In genomic region chr19:55044286-55044685, GRCh38 we compare ENCODE assay signal across 23 cellular contexts. TPM values are rescaled to one million over a fixed set of nuclear protein-coding genes. Genes with fewer than 3 reads are reported as not detected.
DNase-seq lines count a peak whose midpoint lies in the region; ATAC-seq, FAIRE-seq and TF ChIP-seq lines count a peak whose summit lies in the region.
"Had no signal": no experiment of that assay in that cellular context is flagged by ENCODE, and none has a peak within 500 bp of the region (broad histone marks: within the 10 kb centered on the region; RNA-seq: fewer than 3 reads in every experiment).

No MANE protein-coding gene starts in this region.

- no peaks in the 10 kb centered on the region for H3K9me2 ChIP-seq in HCT116 (ENCODE audit: insufficient read depth)

- RAD21 ChIA-PET in HCT116 (lab: Charles Lee; ENCODE audit: low non-redundant PET in 1 of 2, low total read pairs in 2 of 2, uncharacterized antibody in 2 of 2, unreplicated experiment in 2 of 2) = no interaction called here

- no peaks in the 10 kb centered on the region for H3K9me3 ChIP-seq in HCT116 (ENCODE audit: control insufficient read depth in 1 of 2, insufficient read depth in 1 of 2, low read depth in 1 of 2, low read length in 2 of 2)
- H3K9me3 ChIP-seq in K562 (replicated peaks; ENCODE audit: control insufficient read depth, insufficient read depth, low read depth, low read length) = no peaks in the 10 kb centered on the region
- H3K9me3 ChIP-seq in osteoblast (ENCODE audit: low read depth, low read length) = no peaks in the 10 kb centered on the region
- no peaks in the 10 kb centered on the region for H3K9me3 ChIP-seq in mucosa of descending colon
- H3K9me3 ChIP-seq: A549, Caco-2, HAP-1 had no signal

- 94% methylated on average over 2 of the region's 5 CpGs for WGBS in K562 (ENCODE audit: insufficient coverage, low coverage, missing lambda C conversion rate)

- no peak overlapping the region for H3K9ac ChIP-seq in HCT116 (ENCODE audit: low read length)
- peak overlapping the region in 1 of 2 experiments; percentile 40; a peak in 1 of 4 replicates for H3K9ac ChIP-seq in K562 (ENCODE audit: insufficient read depth in 1 of 2, low read depth in 2 of 2, low read length in 2 of 2)
- H3K9ac ChIP-seq: GM23248 had no signal

- intact Hi-C loops in HCT116 (cut with micrococcal nuclease) = no loop called here
- intact Hi-C loops in K562 (cut with micrococcal nuclease) = loop anchor here (10.0 kb wide), 1 partner anchor 159 kb away; no protein-coding TSS in a partner anchor
- intact Hi-C loops in mucosa of descending colon (cut with DNase I, micrococcal nuclease) = no loop called here

- H3K36me3 ChIP-seq in HCT116 (ENCODE audit: control insufficient read depth in 1 of 2, insufficient read depth in 2 of 2, low read length in 2 of 2) (peaks cover 33 to 34% of the 10 kb centered on the region in 2 experiments; a peak in 3 of 4 replicates), K562 (ENCODE audit: control insufficient read depth, insufficient read depth, low read length) (peaks cover 83% of the 10 kb centered on the region), osteoblast (ENCODE audit: insufficient read depth, low read length) (peaks cover 19% of the 10 kb centered on the region), mucosa of descending colon (ENCODE audit: low read depth) (peaks cover 7% of the 10 kb centered on the region)

- H2AFZ ChIP-seq in HCT116 (ENCODE audit: low read depth, low read length, poor library complexity, severe bottlenecking) (no peak overlapping the region), K562 (ENCODE audit: low read depth, low read length) (no peak overlapping the region), osteoblast (ENCODE audit: low read length) (no peak overlapping the region)
- H2AFZ ChIP-seq: GM23248 had no signal

- H3K4me1 ChIP-seq in HCT116 (ENCODE audit: control insufficient read depth in 1 of 2, insufficient read depth in 2 of 2, low read length in 2 of 2) (no peaks in the 10 kb centered on the region), K562 (replicated peaks in 1 of 2; ENCODE audit: control insufficient read depth in 2 of 2, insufficient read depth in 2 of 2, low read length in 2 of 2) (peaks cover 27 to 50% of the 10 kb centered on the region in 2 experiments), osteoblast (ENCODE audit: insufficient read depth, low read length) (no peaks in the 10 kb centered on the region), mucosa of descending colon (ENCODE audit: low read depth) (no peaks in the 10 kb centered on the region)
- H3K4me1 ChIP-seq: A549, Caco-2, HAP-1 had no signal

- H3K9me3 Mint-ChIP-seq in activated CD4-positive, alpha-beta T cell treated with anti-CD3 and anti-CD28 coated beads, Interleukin-2, amount 10 ng/mL, durations not matched to agents 7 days and 5 days = peaks cover 3% of the 10 kb centered on the region

- POLR2A ChIA-PET in activated CD4-positive, alpha-beta T cell treated with anti-CD3 and anti-CD28 coated beads, Interleukin-2, amount 10 ng/mL, durations not matched to agents 7 days and 5 days (lab: Charles Lee) = no interaction called here
- POLR2A ChIA-PET in HCT116 (lab: Charles Lee) (interaction anchor here (1.0 kb wide), 1 partner anchor 15 kb away, joined by 3 read pairs; no protein-coding TSS in a partner anchor), K562 (lab: Yijun Ruan, JAX) (interaction anchor here (1.3 kb wide), 1 partner anchor 10 kb away, joined by 3 read pairs; no protein-coding TSS in a partner anchor)

- 0 out of 2 replicates have a peak, but pooled peaks cover 3% of the 10 kb centered on the region for H4K20me1 ChIP-seq in HCT116 (ENCODE audit: insufficient read depth)
- H4K20me1 ChIP-seq in K562 (replicated peaks; ENCODE audit: control insufficient read depth, insufficient read depth, low read length) = peaks cover 5% of the 10 kb centered on the region; the same call in 1 of the 2 replicates
- no peaks in the 10 kb centered on the region for H4K20me1 ChIP-seq in osteoblast (ENCODE audit: insufficient read depth, low read length)

- no peaks in the 10 kb centered on the region for H3K27me3 Mint-ChIP-seq in activated CD4-positive, alpha-beta T cell treated with anti-CD3 and anti-CD28 coated beads, Interleukin-2, amount 10 ng/mL, durations not matched to agents 7 days and 5 days
- H3K27me3 Mint-ChIP-seq: CD4-positive, alpha-beta T cell had no signal

- no peak for DNase-seq in activated CD4-positive, alpha-beta T cell treated with anti-CD3 and anti-CD28 coated beads, Interleukin-2, amount 10 ng/mL, durations not matched to agents 7 days and 5 days
- DNase-seq in activated CD4-positive, alpha-beta T cell treated with anti-CD3 and anti-CD28 coated beads, Interleukin-2, amount 50 U/mL, for 1 hour = no peak
- no peak for DNase-seq in HCT116 (ENCODE audit: low read depth, low spot score)
- DNase-seq in K562 (ENCODE audit: extremely low read depth in 1 of 4, low spot score in 3 of 4) = no peak
- peak; percentile 43 for DNase-seq in osteoblast (ENCODE audit: insufficient read length, low spot score, missing footprints)
- no peak for DNase-seq in NCI-H2196 treated with DMSO at 0.1 percent for 48 hours (lab: John Stamatoyannopoulos, UW; ENCODE audit: unreplicated experiment)
- no peak for DNase-seq in stimulated activated CD4-positive, alpha-beta T cell treated with anti-CD3 and anti-CD28 coated beads, Interleukin-4, amount 100 ng/mL, for 4 hours
- DNase-seq in mucosa of descending colon = no peak
- DNase-seq: AML-193; Caco-2; CD4-positive, alpha-beta T cell; GM23248; IMR-90 had no signal

- ATAC-seq in HCT116 (no peak), K562 (no peak), mucosa of descending colon (no peak)
- ATAC-seq: A549 had no signal

- H3K4me3 ChIP-seq in HCT116 (replicated peaks in 1 of 2; ENCODE audit: low read depth in 1 of 2, low read length in 2 of 2) (no peak overlapping the region), K562 (no peak overlapping the region), osteoblast (ENCODE audit: insufficient read depth, low read length) (no peak overlapping the region), mucosa of descending colon (no peak overlapping the region)
- H3K4me3 ChIP-seq: A549, GM23248, HAP-1 had no signal

- H3K4me2 ChIP-seq in HCT116 (ENCODE audit: low read length) (no peak overlapping the region), K562 (ENCODE audit: insufficient read depth, low read length) (no peak overlapping the region), osteoblast (ENCODE audit: insufficient read depth, low read length) (no peak overlapping the region)
- H3K4me2 ChIP-seq: A549 had no signal

- FAIRE-seq in K562 (lab: Jason Lieb, UNC) = no peak
- FAIRE-seq: A549, D721Med, G401.6, GM12891, GM18507, HTR-8/SVneo had no signal

- peak overlapping the region; percentile 2 for H3K27ac Mint-ChIP-seq in activated CD4-positive, alpha-beta T cell treated with anti-CD3 and anti-CD28 coated beads, Interleukin-2, amount 10 ng/mL, durations not matched to agents 7 days and 5 days
- H3K27ac Mint-ChIP-seq: CD4-positive, alpha-beta T cell had no signal

- no peak overlapping the region for H3K4me3 Mint-ChIP-seq in activated CD4-positive, alpha-beta T cell treated with anti-CD3 and anti-CD28 coated beads, Interleukin-2, amount 10 ng/mL, durations not matched to agents 7 days and 5 days
- H3K4me3 Mint-ChIP-seq: CD4-positive, alpha-beta T cell had no signal

- peaks cover 34% of the 10 kb centered on the region for H3K4me1 Mint-ChIP-seq in activated CD4-positive, alpha-beta T cell treated with anti-CD3 and anti-CD28 coated beads, Interleukin-2, amount 10 ng/mL, durations not matched to agents 7 days and 5 days

- H3K27ac ChIP-seq in HCT116 (ENCODE audit: low read depth, low read length) (no peak overlapping the region), K562 (ENCODE audit: extremely low read depth, low read depth, low read length) (no peak overlapping the region; the same call in 2 of the 3 replicates), osteoblast (ENCODE audit: low read depth, low read length) (no peak overlapping the region)
- H3K27ac ChIP-seq: A549, C4-2B, GM23248 had no signal

- TF ChIP-seq EP300 in K562 (IDR thresholded peaks at IDR 0.05; ENCODE audit: low read length) = no peak

- TSS peak; percentile 25 for BruUV-seq in HCT116 (replicated peaks; lab: Mats Ljungman, UMichigan)
- BruUV-seq in K562 (replicated peaks; lab: Mats Ljungman, UMichigan) = no TSS peak

- H3K27me3 ChIP-seq in HCT116 (ENCODE audit: insufficient read depth, low read length) = no peaks in the 10 kb centered on the region
- H3K27me3 ChIP-seq in K562 (ENCODE audit: control insufficient read depth in 2 of 2, insufficient read depth in 2 of 2, low read length in 2 of 2) = no peaks in the 10 kb centered on the region
- H3K27me3 ChIP-seq in osteoblast (ENCODE audit: insufficient read depth, low read length) = no peaks in the 10 kb centered on the region

- H3K9me1 ChIP-seq in K562 (ENCODE audit: control insufficient read depth, insufficient read depth, low read length) = no peaks in the 10 kb centered on the region

- CTCF ChIA-PET in activated CD4-positive, alpha-beta T cell treated with anti-CD3 and anti-CD28 coated beads, Interleukin-2, amount 10 ng/mL, durations not matched to agents 7 days and 5 days (lab: Charles Lee) = no interaction called here
- CTCF ChIA-PET in HCT116 (lab: Charles Lee) (interaction anchor here (1.1 kb wide), 1 partner anchor 44 kb away, joined by 3 read pairs; no protein-coding TSS in a partner anchor), K562 (lab: Yijun Ruan, JAX; ENCODE audit: low intra/inter-chr PET ratio) (no interaction called here)

- H3K79me2 ChIP-seq in HCT116 (ENCODE audit: insufficient read depth, low read length) (peaks cover 61% of the 10 kb centered on the region), K562 (ENCODE audit: control insufficient read depth, insufficient read depth, low read length) (peaks cover 40% of the 10 kb centered on the region), osteoblast (ENCODE audit: insufficient read depth, low read length) (no peaks in the 10 kb centered on the region)

- TF ChIP-seq CTCF in HCT116 (IDR thresholded peaks at IDR 0.05 in 2 of 3, conservative IDR thresholded peaks at IDR 0.05 in 1 of 3; ENCODE audit: borderline replicate concordance in 1 of 3, insufficient read depth in 1 of 3, low read depth in 2 of 3, low read length in 2 of 3) (no peak), K562 (IDR thresholded peaks at IDR 0.05 in 2 of 3, conservative IDR thresholded peaks at IDR 0.05 in 1 of 3; ENCODE audit: insufficient read depth in 2 of 3, low read depth in 1 of 3, low read length in 3 of 3) (no peak), osteoblast (IDR thresholded peaks at IDR 0.05; ENCODE audit: extremely low read depth, low read depth, low read length) (no peak), mucosa of descending colon (IDR thresholded peaks at IDR 0.05) (no peak)

- peaks cover 52% of the 10 kb centered on the region for H3K36me3 Mint-ChIP-seq in activated CD4-positive, alpha-beta T cell treated with anti-CD3 and anti-CD28 coated beads, Interleukin-2, amount 10 ng/mL, durations not matched to agents 7 days and 5 days (ENCODE audit: low read depth)

- TF ChIP-seq POLR2A in HCT116 (IDR thresholded peaks at IDR 0.05; ENCODE audit: borderline replicate concordance, extremely low read depth, insufficient read depth, insufficient read length) (no peak), K562 (conservative IDR thresholded peaks at IDR 0.05) (peak; percentile 46; the same call in 1 of the 2 replicates)

- no peak for TF ChIP-seq RAD21 in HCT116 (IDR thresholded peaks at IDR 0.05; ENCODE audit: low read depth)
- TF ChIP-seq RAD21 in K562 (CRISPR knock-in tag; conservative IDR thresholded peaks at IDR 0.05 in 1 of 2, IDR thresholded peaks at IDR 0.05 in 1 of 2) = no peak

- in situ Hi-C loops in K562 (cut with MboI) = no loop called here

RNA-seq across cellular contexts. Expression of gene GP6, which starts 6.2 kb away (rescaled TPM):
- total RNA-seq in activated CD4-positive, alpha-beta T cell treated with anti-CD3 and anti-CD28 coated beads, Interleukin-2, amount 10 ng/mL, durations not matched to agents 7 days and 5 days = under 1 TPM; 0.19 to 0.52 TPM
- total RNA-seq in HCT116 (2021; ENCODE audit: unreplicated experiment) (not detected), K562 (2014; rRNA removed) (9.7 and 14.7 TPM in 2 replicates), K562 (2014; rRNA removed; fragmentation: Illumina TruSeq; extraction: Trizol) (5.7 and 7.3 TPM in 2 replicates), K562 (2015; rRNA removed; fragmentation: Illumina TruSeq; extraction: Trizol) (3.1 and 3.2 TPM in 2 replicates), K562 (2021) (13.8 and 21.1 TPM in 2 replicates), osteoblast (not detected in 2 replicates), mucosa of descending colon (1 to 10 TPM in 1 of 3 donors, under 1 TPM in 2; 0.22 to 1.4 (median 0.32) TPM)
- 0.42 and 0.46 TPM in 2 replicates for polyA plus RNA-seq in HCT116 (2012)
- total RNA-seq in K562 (2011; cell fraction: chromatin; rRNA removed; ENCODE audit: low replicate concordance) = 21.2 and 44.5 TPM in 2 replicates
- 22.6 and 39.5 TPM in 2 replicates for total RNA-seq in K562 (2011; cell fraction: nucleolus; rRNA removed)
- total RNA-seq in K562 (2011; cell fraction: nucleoplasm; rRNA removed) = 29.0 and 50.9 TPM in 2 replicates
- polyA plus RNA-seq in K562 (2011; rRNA removed) (4.6 and 15.8 TPM in 2 replicates), K562 (2014; fragmentation: Illumina TruSeq; extraction: Trizol) (19.6 and 26.5 TPM in 2 replicates), K562 (2014; fragmentation: Nextera tagmentation; extraction: Ambion mirVana) (1 to 10 TPM; 5.4 to 5.7 TPM), K562 (2014; rRNA removed) (12.4 and 17.5 TPM in 2 replicates)
- polyA plus RNA-seq in K562 (2011; cell fraction: cytosol; rRNA removed) = 4.3 and 28.1 TPM in 2 replicates
- 3.8 and 33.4 TPM in 2 replicates for polyA plus RNA-seq in K562 (2011; cell fraction: nucleus; rRNA removed)
- polyA plus RNA-seq in K562 (2012) = 6.4 and 10.7 TPM in 2 replicates
- 1.9 and 8.0 TPM in 2 replicates for polyA minus RNA-seq in K562 (2011; rRNA and poly(A)+ RNA removed)
- 3.7 and 9.2 TPM in 2 replicates for polyA minus RNA-seq in K562 (2011; cell fraction: cytosol; rRNA and poly(A)+ RNA removed)
- 1.9 and 6.6 TPM in 2 replicates for polyA minus RNA-seq in K562 (2011; cell fraction: nucleus; rRNA and poly(A)+ RNA removed)
- total RNA-seq: Caco-2, GM23248, H4, IMR-90 had no signal
- polyA plus RNA-seq: BJ, GM23248 had no signal

RNA-seq across cellular contexts. Expression of gene RDH13, which starts 18.7 kb away (rescaled TPM):
- 10 to 100 TPM; 15.0 to 15.6 TPM for total RNA-seq in activated CD4-positive, alpha-beta T cell treated with anti-CD3 and anti-CD28 coated beads, Interleukin-2, amount 10 ng/mL, durations not matched to agents 7 days and 5 days
- total RNA-seq in HCT116 (2021; ENCODE audit: unreplicated experiment) (31.1 TPM), K562 (2014; rRNA removed) (63.2 and 78.7 TPM in 2 replicates), K562 (2014; rRNA removed; fragmentation: Illumina TruSeq; extraction: Trizol) (25.8 and 29.2 TPM in 2 replicates), K562 (2015; rRNA removed; fragmentation: Illumina TruSeq; extraction: Trizol) (41.9 and 43.3 TPM in 2 replicates), K562 (2021) (65.7 and 70.3 TPM in 2 replicates), osteoblast (9.7 and 12.7 TPM in 2 replicates), mucosa of descending colon (10 to 100 TPM; 46.1 to 59.5 (median 55.0) TPM)
- 22.7 and 23.1 TPM in 2 replicates for polyA plus RNA-seq in HCT116 (2012)
- total RNA-seq in K562 (2011; cell fraction: chromatin; rRNA removed; ENCODE audit: low replicate concordance) = 86.2 and 226 TPM in 2 replicates
- total RNA-seq in K562 (2011; cell fraction: nucleolus; rRNA removed) = 132 and 156 TPM in 2 replicates
- 101 and 114 TPM in 2 replicates for total RNA-seq in K562 (2011; cell fraction: nucleoplasm; rRNA removed)
- polyA plus RNA-seq in K562 (2011; rRNA removed) (23.3 and 28.6 TPM in 2 replicates), K562 (2014; fragmentation: Illumina TruSeq; extraction: Trizol) (39.5 and 44.9 TPM in 2 replicates), K562 (2014; fragmentation: Nextera tagmentation; extraction: Ambion mirVana) (1 to 10 TPM; 7.5 to 9.8 TPM), K562 (2014; rRNA removed) (51.2 and 53.8 TPM in 2 replicates)
- 19.8 and 50.7 TPM in 2 replicates for polyA plus RNA-seq in K562 (2011; cell fraction: cytosol; rRNA removed)
- polyA plus RNA-seq in K562 (2011; cell fraction: nucleus; rRNA removed) = 75.3 and 114 TPM in 2 replicates
- polyA plus RNA-seq in K562 (2012) = 36.1 and 51.9 TPM in 2 replicates
- 19.9 and 43.3 TPM in 2 replicates for polyA minus RNA-seq in K562 (2011; rRNA and poly(A)+ RNA removed)
- 18.3 and 33.0 TPM in 2 replicates for polyA minus RNA-seq in K562 (2011; cell fraction: cytosol; rRNA and poly(A)+ RNA removed)
- polyA minus RNA-seq in K562 (2011; cell fraction: nucleus; rRNA and poly(A)+ RNA removed) = 32.5 and 38.9 TPM in 2 replicates

RNA-seq across cellular contexts. Expression of gene EPS8L1, which starts 31.4 kb away (rescaled TPM):
- total RNA-seq in activated CD4-positive, alpha-beta T cell treated with anti-CD3 and anti-CD28 coated beads, Interleukin-2, amount 10 ng/mL, durations not matched to agents 7 days and 5 days = 1 to 10 TPM; 3.2 to 5.5 TPM
- total RNA-seq in HCT116 (2021; ENCODE audit: unreplicated experiment) (62.1 TPM), K562 (2014; rRNA removed) (18.1 and 21.3 TPM in 2 replicates), K562 (2014; rRNA removed; fragmentation: Illumina TruSeq; extraction: Trizol) (6.8 and 8.0 TPM in 2 replicates), K562 (2015; rRNA removed; fragmentation: Illumina TruSeq; extraction: Trizol) (9.6 and 11.5 TPM in 2 replicates), K562 (2021) (17.3 and 18.9 TPM in 2 replicates), osteoblast (0.29 and 1.1 TPM in 2 replicates), mucosa of descending colon (10 to 100 TPM; 20.7 to 79.6 (median 36.0) TPM)
- polyA plus RNA-seq in HCT116 (2012) = 87.9 and 99.4 TPM in 2 replicates
- total RNA-seq in K562 (2011; cell fraction: chromatin; rRNA removed; ENCODE audit: low replicate concordance) = 21.2 and 53.9 TPM in 2 replicates
- 25.4 and 29.5 TPM in 2 replicates for total RNA-seq in K562 (2011; cell fraction: nucleolus; rRNA removed)
- 24.6 and 30.8 TPM in 2 replicates for total RNA-seq in K562 (2011; cell fraction: nucleoplasm; rRNA removed)
- polyA plus RNA-seq in K562 (2011; rRNA removed) (11.9 and 13.2 TPM in 2 replicates), K562 (2014; fragmentation: Illumina TruSeq; extraction: Trizol) (13.5 and 14.0 TPM in 2 replicates), K562 (2014; fragmentation: Nextera tagmentation; extraction: Ambion mirVana) (under 1 TPM; 0.35 to 0.59 TPM), K562 (2014; rRNA removed) (15.9 and 22.1 TPM in 2 replicates)
- polyA plus RNA-seq in K562 (2011; cell fraction: cytosol; rRNA removed) = 9.1 and 15.2 TPM in 2 replicates
- polyA plus RNA-seq in K562 (2011; cell fraction: nucleus; rRNA removed) = 39.1 and 62.6 TPM in 2 replicates
- polyA plus RNA-seq in K562 (2012) = 22.7 and 23.7 TPM in 2 replicates
- polyA minus RNA-seq in K562 (2011; rRNA and poly(A)+ RNA removed) = 3.1 and 7.7 TPM in 2 replicates
- polyA minus RNA-seq in K562 (2011; cell fraction: cytosol; rRNA and poly(A)+ RNA removed) = 5.2 and 6.4 TPM in 2 replicates
- polyA minus RNA-seq in K562 (2011; cell fraction: nucleus; rRNA and poly(A)+ RNA removed) = 10.0 and 12.8 TPM in 2 replicates
